ENCODE assay signal across 1 cellular context in genomic region chr13:100675660-100676129, GRCh38.
TF ChIP-seq lines count a peak whose summit lies in the region.

No MANE protein-coding gene starts in this region.

TF ChIP-seq in WTC11, 78 proteins besides CTCF, POLR2A, EP300 and RAD21 (continued from another document):
- TF ChIP-seq FOXP4 (CRISPR knock-in tag; IDR thresholded peaks at IDR 0.05) = no peak
- no peak for TF ChIP-seq ATF1 (CRISPR knock-in tag; IDR thresholded peaks at IDR 0.05)
- TF ChIP-seq ZNF232 (CRISPR knock-in tag; IDR thresholded peaks at IDR 0.05) = no peak
- TF ChIP-seq EMX1 (CRISPR knock-in tag; IDR thresholded peaks at IDR 0.05) = no peak
- no peak for TF ChIP-seq TEAD4 (CRISPR knock-in tag; IDR thresholded peaks at IDR 0.05)
TF ChIP-seq in WTC11: peak in this region for 0.
